Comparison of ENCODE assay signal across 3 cellular contexts in the genomic region with DNA sequence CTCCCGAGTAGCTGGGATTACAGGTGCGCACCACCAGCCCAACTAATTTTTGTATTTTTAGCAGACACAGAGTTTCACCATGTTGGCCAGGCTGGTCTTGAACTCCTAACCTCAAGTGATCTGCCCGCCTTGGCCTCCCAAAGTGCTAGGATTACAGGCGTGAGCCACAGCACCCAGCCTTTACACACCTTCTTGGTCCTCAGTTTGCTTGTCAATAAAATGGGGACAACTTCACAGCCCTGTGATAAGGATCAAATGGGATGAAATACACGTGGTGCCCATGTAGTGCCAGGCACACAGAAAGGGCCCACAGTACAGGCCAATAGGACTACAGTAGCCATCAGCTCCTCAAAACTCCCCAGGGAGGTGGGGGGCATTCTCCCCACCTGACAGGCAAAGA. TPM values are rescaled to one million over a fixed set of nuclear protein-coding genes. Genes with fewer than 3 reads are reported as not detected.
"Had no signal": no experiment of that assay in that cellular context is flagged by ENCODE, and none has a peak within 500 bp of the region (broad histone marks: within the 10 kb centered on the region; RNA-seq: fewer than 3 reads in every experiment).

No MANE protein-coding gene starts in this region.

RNA-seq across cellular contexts. Expression of a gene that starts 6.3 kb away (rescaled TPM):
- total RNA-seq: activated CD4-positive, alpha-beta T cell treated with anti-CD3 and anti-CD28 coated beads, Interleukin-2, amount 10 ng/mL, durations not matched to agents 7 days and 5 days; T-helper 2 cell treated with Interferon-gamma antibody and Interleukin-4, amounts not matched to agents 100 ng/mL and 5 ng/mL, for 36 hours had no signal
- polyA plus RNA-seq: IgD-negative memory B cell had no signal
